In genomic region chrX:72738396-72738795, GRCh38 we compare ENCODE assay signal across 35 cellular contexts.
"Had no signal": no experiment of that assay in that cellular context is flagged by ENCODE, and none has a peak within 500 bp of the region (broad histone marks: within the 10 kb centered on the region; RNA-seq: fewer than 3 reads in every experiment).

No MANE protein-coding gene starts in this region.

- H3K4me3 Mint-ChIP-seq: activated B cell treated with CpG ODN at 0.5 μM for 24 hours; activated CD4-positive, alpha-beta memory T cell treated with anti-CD3 and anti-CD28 coated beads for 36 hours; activated naive CD4-positive, alpha-beta T cell treated with anti-CD3 and anti-CD28 coated beads for 36 hours; activated naive CD8-positive, alpha-beta T cell; activated T-cell treated with anti-CD3 and anti-CD28 coated beads, Interleukin-2, amount 50 U/mL, for 4 hours; activated T-helper 1 cell treated with anti-CD3 and anti-CD28 coated beads, Interleukin-12 subunit alpha, Interleukin-12 subunit beta, Interleukin-2, Interleukin-4 antibody, amounts not matched to agents 30 ng/mL and 10 ng/mL and 1 ng/mL, durations not matched to agents 14 hours and 24 hours and 36 hours had no signal

- H3K9me3 Mint-ChIP-seq: activated B cell treated with CpG ODN at 0.5 μM for 24 hours; activated CD4-positive, alpha-beta memory T cell treated with anti-CD3 and anti-CD28 coated beads for 36 hours; activated naive CD4-positive, alpha-beta T cell treated with anti-CD3 and anti-CD28 coated beads for 36 hours; activated T-cell treated with anti-CD3 and anti-CD28 coated beads, Interleukin-2, amount 50 U/mL, for 4 hours; activated T-helper 1 cell treated with anti-CD3 and anti-CD28 coated beads, Interleukin-12 subunit alpha, Interleukin-12 subunit beta, Interleukin-2, Interleukin-4 antibody, amounts not matched to agents 30 ng/mL and 10 ng/mL and 1 ng/mL, durations not matched to agents 14 hours and 24 hours and 36 hours had no signal

- H3K36me3 Mint-ChIP-seq: activated CD4-positive, alpha-beta memory T cell treated with anti-CD3 and anti-CD28 coated beads for 36 hours; activated naive CD8-positive, alpha-beta T cell had no signal

- ATAC-seq: activated T-cell treated with anti-CD3 and anti-CD28 coated beads, Interleukin-2, amount 50 U/mL, for 4 hours; K562; PC-3; SK-N-SH treated with all-trans-retinoic acid at 6 μM for 48 hours had no signal

- DNase-seq: activated B cell treated with CpG ODN at 0.5 μM for 24 hours; activated CD4-positive, alpha-beta memory T cell treated with anti-CD3 and anti-CD28 coated beads for 36 hours; activated CD4-positive, alpha-beta T cell treated with anti-CD3 and anti-CD28 coated beads for 4 hours; activated CD4-positive, alpha-beta T cell treated with anti-CD3 and anti-CD28 coated beads, Interleukin-2, amount 50 U/mL, for 1 hour; activated CD4-positive, CD25-positive, alpha-beta regulatory T cell treated with anti-CD3 and anti-CD28 coated beads, Interleukin-2, amount 50 U/mL, for 72 hours; activated CD8-positive, alpha-beta memory T cell treated with anti-CD3 and anti-CD28 coated beads, Interleukin-2, amount 50 U/mL, for 4 hours; activated gamma-delta T cell treated with Interleukin-2 at 50 U/mL for 16 hours; activated naive CD4-positive, alpha-beta T cell treated with anti-CD3 and anti-CD28 coated beads for 36 hours; activated T-cell treated with anti-CD3 and anti-CD28 coated beads for 4 hours; activated T-cell treated with anti-CD3 and anti-CD28 coated beads, Interleukin-2, amount 50 U/mL, for 4 hours; amygdala; IMR-90; MG63; MV-4-11; NCI-H1092; NCI-H1436 treated with DMSO at 0.1 percent for 48 hours; NCI-H1694 treated with DMSO at 0.1 percent for 48 hours; NCI-H2029; NCI-H2227 treated with DMSO at 0.1 percent for 48 hours; NCI-H446; NCI-H69; NCI-H82; NK-92 treated with Interleukin-12 subunit alpha and Interleukin-12 subunit beta, amount 100 ng/mL, for 24 hours; PC-3; Peyer's patch; RPMI8226; SIG-M5; SW 1271; T-helper 1 cell; T-helper 2 cell; T-helper 9 cell had no signal

- H3K27ac Mint-ChIP-seq: activated B cell treated with CpG ODN at 0.5 μM for 24 hours; activated CD4-positive, alpha-beta memory T cell treated with anti-CD3 and anti-CD28 coated beads for 36 hours; activated naive CD4-positive, alpha-beta T cell treated with anti-CD3 and anti-CD28 coated beads for 36 hours; activated naive CD8-positive, alpha-beta T cell; activated T-helper 1 cell treated with anti-CD3 and anti-CD28 coated beads, Interleukin-12 subunit alpha, Interleukin-12 subunit beta, Interleukin-2, Interleukin-4 antibody, amounts not matched to agents 30 ng/mL and 10 ng/mL and 1 ng/mL, durations not matched to agents 14 hours and 24 hours and 36 hours had no signal

- H3K4me1 Mint-ChIP-seq: activated B cell treated with CpG ODN at 0.5 μM for 24 hours had no signal
